Comparison of ENCODE assay signal across 25 cellular contexts in genomic region chr5:35146386-35146785, GRCh38.
"Had no signal": no experiment of that assay in that cellular context is flagged by ENCODE, and none has a peak within 500 bp of the region (broad histone marks: within the 10 kb centered on the region; RNA-seq: fewer than 3 reads in every experiment).

No MANE protein-coding gene starts in this region.

- H3K9me3 ChIP-seq: body of pancreas, gastrocnemius medialis, right atrium auricular region, spleen, uterus had no signal

- DNase-seq: activated CD4-positive, alpha-beta T cell treated with anti-CD3 and anti-CD28 coated beads for 4 hours; activated CD4-positive, alpha-beta T cell treated with anti-CD3 and anti-CD28 coated beads, Interleukin-2, amount 50 U/mL, for 48 hours; activated CD8-positive, alpha-beta memory T cell treated with anti-CD3 and anti-CD28 coated beads for 24 hours; activated effector memory CD4-positive, alpha-beta T cell treated with Interleukin-2 at 50 U/mL for 16 hours; activated naive CD4-positive, alpha-beta T cell treated with Interleukin-2 at 50 U/mL for 16 hours; anterior cingulate cortex; body of pancreas; effector CD8-positive, alpha-beta T cell; gastrocnemius medialis; glutamatergic neuron; left cardiac atrium; left ventricle myocardium superior; naive B cell; spleen; stimulated activated CD4-positive, alpha-beta T cell treated with anti-CD3 and anti-CD28 coated beads, Interleukin-4, amount 100 ng/mL, for 1 hour; stimulated activated naive CD8-positive, alpha-beta T cell treated with anti-CD3 and anti-CD28 coated beads, Interleukin-15, amount 100 ng/mL, for 72 hours; substantia nigra; uterus had no signal

- H3K27ac ChIP-seq: body of pancreas, gastrocnemius medialis, right atrium auricular region, spleen, uterus had no signal

- H3K4me3 Mint-ChIP-seq: activated naive CD8-positive, alpha-beta T cell; mesothelial cell of epicardium; naive B cell; neural crest cell; stimulated activated effector memory CD8-positive, alpha-beta T cell treated with anti-CD3 and anti-CD28 coated beads, Interleukin-12 subunit alpha, Interleukin-12 subunit beta, amount 100 ng/mL, for 72 hours; stimulated activated naive CD8-positive, alpha-beta T cell treated with anti-CD3 and anti-CD28 coated beads, Interleukin-15, amount 100 ng/mL, for 72 hours; T-helper 2 cell treated with Interferon-gamma antibody and Interleukin-4, amounts not matched to agents 5 μg/mL and 100 μg/mL, for 36 hours; type B pancreatic cell had no signal

- H3K4me1 ChIP-seq: body of pancreas, gastrocnemius medialis, right atrium auricular region, spleen had no signal

- H3K27ac Mint-ChIP-seq: activated naive CD8-positive, alpha-beta T cell; mesothelial cell of epicardium; naive B cell; stimulated activated effector memory CD8-positive, alpha-beta T cell treated with anti-CD3 and anti-CD28 coated beads, Interleukin-12 subunit alpha, Interleukin-12 subunit beta, amount 100 ng/mL, for 72 hours; stimulated activated naive CD8-positive, alpha-beta T cell treated with anti-CD3 and anti-CD28 coated beads, Interleukin-15, amount 100 ng/mL, for 72 hours; T-helper 2 cell treated with Interferon-gamma antibody and Interleukin-4, amounts not matched to agents 5 μg/mL and 100 μg/mL, for 36 hours had no signal

- ATAC-seq: body of pancreas; gastrocnemius medialis; left cardiac atrium; left ventricle myocardium superior; stimulated activated effector memory CD8-positive, alpha-beta T cell treated with anti-CD3 and anti-CD28 coated beads, Interleukin-12 subunit alpha, Interleukin-12 subunit beta, amount 100 ng/mL, for 72 hours; stimulated activated naive CD8-positive, alpha-beta T cell treated with anti-CD3 and anti-CD28 coated beads, Interleukin-15, amount 100 ng/mL, for 72 hours had no signal

- H3K36me3 Mint-ChIP-seq: activated naive CD8-positive, alpha-beta T cell; mesothelial cell of epicardium; stimulated activated effector memory CD8-positive, alpha-beta T cell treated with anti-CD3 and anti-CD28 coated beads, Interleukin-12 subunit alpha, Interleukin-12 subunit beta, amount 100 ng/mL, for 72 hours; type B pancreatic cell had no signal

- H3K4me3 ChIP-seq: body of pancreas, gastrocnemius medialis, right atrium auricular region, spleen, uterus had no signal

- H3K9me3 Mint-ChIP-seq: mesothelial cell of epicardium; neural crest cell; stimulated activated effector memory CD8-positive, alpha-beta T cell treated with anti-CD3 and anti-CD28 coated beads, Interleukin-12 subunit alpha, Interleukin-12 subunit beta, amount 100 ng/mL, for 72 hours; stimulated activated naive CD8-positive, alpha-beta T cell treated with anti-CD3 and anti-CD28 coated beads, Interleukin-15, amount 100 ng/mL, for 72 hours; T-helper 2 cell treated with Interferon-gamma antibody and Interleukin-4, amounts not matched to agents 5 μg/mL and 100 μg/mL, for 36 hours; type B pancreatic cell had no signal

- H3K27me3 Mint-ChIP-seq: type B pancreatic cell had no signal

- H3K4me1 Mint-ChIP-seq: mesothelial cell of epicardium; naive B cell; neural crest cell; stimulated activated effector memory CD8-positive, alpha-beta T cell treated with anti-CD3 and anti-CD28 coated beads, Interleukin-12 subunit alpha, Interleukin-12 subunit beta, amount 100 ng/mL, for 72 hours; stimulated activated naive CD8-positive, alpha-beta T cell treated with anti-CD3 and anti-CD28 coated beads, Interleukin-15, amount 100 ng/mL, for 72 hours had no signal

- H3K27me3 ChIP-seq: body of pancreas, gastrocnemius medialis, right atrium auricular region, spleen, uterus had no signal

- H3K36me3 ChIP-seq: gastrocnemius medialis, right atrium auricular region, spleen, uterus had no signal
